ENCODE assay signal across 8 cellular contexts in the genomic region with DNA sequence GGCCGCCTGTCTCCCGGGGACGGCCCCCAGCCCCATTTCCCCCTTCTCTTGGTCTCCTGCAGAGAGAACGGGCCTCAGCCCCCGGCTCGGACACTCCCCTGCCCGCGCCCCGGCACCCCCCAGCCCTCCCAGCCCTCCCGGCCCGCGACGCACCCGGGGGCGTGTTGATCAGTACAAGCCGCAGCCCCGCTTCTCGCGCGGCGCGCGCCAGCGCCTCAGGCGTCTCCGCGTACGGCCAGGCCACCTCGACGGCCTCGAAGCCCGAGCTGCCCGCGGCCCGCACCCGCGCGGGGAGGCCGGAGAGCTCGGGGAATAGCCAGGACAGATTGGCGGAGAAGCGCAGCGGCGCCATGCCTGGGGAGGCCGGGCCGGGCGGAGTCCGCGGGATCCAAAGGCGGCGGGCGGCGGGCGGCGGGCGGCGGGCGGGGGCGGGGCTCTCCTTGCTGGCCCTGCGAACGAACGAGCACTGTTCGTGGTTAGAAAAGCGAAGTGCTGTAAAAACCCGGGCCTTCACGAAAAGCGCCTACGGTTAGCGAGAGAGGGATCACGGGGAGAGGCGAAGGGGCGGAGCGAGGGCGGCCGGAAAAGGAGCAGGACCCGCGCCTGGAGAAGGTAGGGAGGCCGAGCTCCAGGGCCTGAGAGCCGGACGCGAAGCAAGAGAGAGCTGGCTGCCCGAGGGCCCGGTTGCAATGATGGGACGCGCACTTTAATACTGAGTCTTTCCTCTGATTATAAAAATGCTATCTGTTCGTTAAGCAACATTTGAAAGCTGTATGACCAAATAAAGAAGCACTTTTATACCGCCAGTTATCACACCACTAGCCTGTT. TPM values are rescaled to one million over a fixed set of nuclear protein-coding genes. Genes with fewer than 3 reads are reported as not detected.
DNase-seq lines count a peak whose midpoint lies in the region; ATAC-seq lines count a peak whose summit lies in the region.

A gene with protein sequence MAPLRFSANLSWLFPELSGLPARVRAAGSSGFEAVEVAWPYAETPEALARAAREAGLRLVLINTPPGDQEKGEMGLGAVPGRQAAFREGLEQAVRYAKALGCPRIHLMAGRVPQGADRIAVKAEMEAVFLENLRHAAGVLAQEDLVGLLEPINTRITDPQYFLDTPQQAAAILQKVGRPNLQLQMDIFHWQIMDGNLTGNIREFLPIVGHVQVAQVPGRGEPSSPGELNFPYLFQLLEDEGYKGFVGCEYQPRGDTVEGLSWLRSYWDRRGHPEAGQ (minus strand): TSS at position 490 of the 828 bp plus-strand sequence. CDS start 138 bp downstream, at position 352.

- peaks cover 0 to 3% of the 10 kb centered on the region in 2 donors for H3K9me3 Mint-ChIP-seq in activated naive CD4-positive, alpha-beta T cell treated with anti-CD3 and anti-CD28 coated beads, Interleukin-2, amount 50 U/mL, for 72 hours

- H3K9ac ChIP-seq in SK-N-MC (ENCODE audit: insufficient read length), result peak within 1 kb of the TSS; percentile 77

- H3K36me3 ChIP-seq in KOPT-K1 (ENCODE audit: insufficient read depth, low read length) (peaks cover 41% of the 10 kb centered on the region), SK-N-MC (ENCODE audit: insufficient read depth, low read length) (peaks cover 14% of the 10 kb centered on the region; the same call in 1 of the 2 replicates)

- H3K27ac Mint-ChIP-seq in activated naive CD4-positive, alpha-beta T cell treated with anti-CD3 and anti-CD28 coated beads, Interleukin-2, amount 50 U/mL, for 72 hours, result peak within 1 kb of the TSS; percentile 91 to 96

- peaks cover 17 to 19% of the 10 kb centered on the region in 2 donors for H3K36me3 Mint-ChIP-seq in activated naive CD4-positive, alpha-beta T cell treated with anti-CD3 and anti-CD28 coated beads, Interleukin-2, amount 50 U/mL, for 72 hours

- no peaks in the 10 kb centered on the region for H3K9me3 ChIP-seq in KOPT-K1 (ENCODE audit: insufficient read depth, low read length, poor library complexity, severe bottlenecking)
- H3K9me3 ChIP-seq in SK-N-MC (ENCODE audit: low read depth, low read length), result no peaks in the 10 kb centered on the region

- peak; percentile 57 for DNase-seq in GF-D8 (lab: John Stamatoyannopoulos, UW)
- no peak for DNase-seq in SK-N-MC (ENCODE audit: low read depth, low spot score)
- DNase-seq in activated naive CD4-positive, alpha-beta T cell treated with anti-CD3 and anti-CD28 coated beads, Interleukin-2, amount 50 U/mL, for 72 hours (ENCODE audit: low spot score in 2 of 2), result peak; percentile 70 to 75
- DNase-seq in glomerular endothelial cell (ENCODE audit: extremely low read depth, low read depth, low spot score), result no peak
- peak in 55 of 56 donors; percentile 34 to 92 (median 72) for DNase-seq in nucleus accumbens (lab: John Stamatoyannopoulos, UW)
- DNase-seq in superior temporal gyrus (ENCODE audit: extremely low spot score), result peak; percentile 82

- H3K27ac ChIP-seq in KOPT-K1 (ENCODE audit: low read depth, low read length, poor library complexity, severe bottlenecking), result peak within 1 kb of the TSS; percentile 51
- H3K27ac ChIP-seq in SK-N-MC, result peak within 1 kb of the TSS; percentile 65

- peak within 1 kb of the TSS; percentile 74 for H3K4me3 ChIP-seq in SK-N-MC

- peak; percentile 63 to 74 for ATAC-seq in activated naive CD4-positive, alpha-beta T cell treated with anti-CD3 and anti-CD28 coated beads, Interleukin-2, amount 50 U/mL, for 72 hours
- ATAC-seq in GM21515 (IDR thresholded peaks at IDR 0.05; ENCODE audit: unreplicated experiment), result no peak

RNA-seq across cellular contexts. Expression of the gene that starts here (rescaled TPM):
- total RNA-seq in activated naive CD4-positive, alpha-beta T cell treated with anti-CD3 and anti-CD28 coated beads, Interleukin-2, amount 50 U/mL, for 72 hours, result 10 to 100 TPM in 1 of 2 donors, 1 to 10 TPM in 1; 9.2 to 26.3 TPM
- total RNA-seq in glomerular endothelial cell, result 236 and 292 TPM in 2 replicates

Comparison
In these comparisons a context has a peak if more than half of its experiments do, and no peak if none do; other contexts are left out.
1. DNase-seq: peak in GF-D8 (single experiment), activated naive CD4-positive, alpha-beta T cell treated with anti-CD3 and anti-CD28 coated beads, Interleukin-2, amount 50 U/mL, for 72 hours (2 of 2), nucleus accumbens (55 of 56) and superior temporal gyrus (single experiment); none in SK-N-MC (single experiment) and glomerular endothelial cell (single experiment).